ENCODE assay signal across 1 cellular context in the genomic region with DNA sequence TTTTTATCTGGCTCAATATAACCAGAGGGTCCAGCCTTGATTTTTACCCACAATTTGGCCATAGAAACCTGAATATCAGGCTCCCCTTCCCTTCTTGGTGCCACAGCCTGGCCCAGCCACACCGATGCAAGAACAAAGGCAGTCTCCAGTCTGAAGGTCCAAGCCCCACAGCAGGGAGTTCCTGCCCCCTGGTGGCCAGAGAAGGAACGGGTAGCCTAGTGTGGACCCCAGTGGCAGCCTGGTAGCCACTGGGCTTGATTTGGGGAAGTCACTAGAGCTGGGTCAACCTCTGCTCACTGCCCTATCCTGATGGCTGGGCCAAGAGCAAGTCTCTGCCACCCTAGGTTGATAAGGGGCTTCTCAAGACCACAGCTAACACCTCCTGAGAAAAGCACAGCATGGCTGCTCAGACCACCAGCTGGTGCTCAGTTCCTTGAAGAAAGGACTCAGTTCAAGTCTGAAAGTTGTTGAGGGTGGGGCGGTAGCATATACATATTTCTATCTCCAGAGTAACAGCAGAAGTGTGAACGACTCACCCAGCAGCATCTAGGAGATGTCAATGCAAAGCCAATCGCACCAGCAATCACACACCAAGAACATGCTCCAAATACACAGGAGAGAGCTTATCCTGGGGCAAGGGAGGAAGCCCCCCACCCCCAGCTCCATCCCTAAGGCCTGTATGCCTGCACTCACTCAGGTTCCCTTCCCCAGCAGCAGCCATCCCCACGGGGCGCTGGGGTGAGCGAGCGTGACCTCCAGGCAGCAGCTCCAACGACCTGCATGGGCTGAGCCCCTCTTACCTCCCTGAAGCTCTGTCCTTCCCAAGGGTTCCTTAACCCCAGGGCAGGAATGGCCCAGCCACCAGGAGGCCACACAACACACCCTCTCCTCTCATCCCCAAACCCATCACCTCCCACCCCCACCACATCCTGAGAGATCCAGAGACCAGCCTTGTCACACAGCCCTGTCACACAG.
TF ChIP-seq lines count a peak whose summit lies in the region.

No MANE protein-coding gene starts in this region.

TF ChIP-seq in neural cell, 6 proteins besides CTCF, POLR2A, EP300 and RAD21 (continued from another document):
- no peak for TF ChIP-seq REST (IDR thresholded peaks at IDR 0.05; ENCODE audit: borderline replicate concordance)
